17 cellular contexts compared by ENCODE assay signal in genomic region chr6:140044626-140045025, GRCh38.
DNase-seq lines count a peak whose midpoint lies in the region; TF ChIP-seq lines count a peak whose summit lies in the region.
"Had no signal": no experiment of that assay in that cellular context is flagged by ENCODE, and none has a peak within 500 bp of the region (broad histone marks: within the 10 kb centered on the region; RNA-seq: fewer than 3 reads in every experiment).

No MANE protein-coding gene starts in this region.

- H3K27ac Mint-ChIP-seq in CD14-positive monocyte (peak overlapping the region in 6 of 7 donors; percentile 70 to 86 (median 82)), osteocyte (ENCODE audit: unreplicated experiment) (peak overlapping the region; percentile 54)

- H3K4me1 ChIP-seq in PC-9 (replicated peaks; ENCODE audit: insufficient read depth) (peaks cover 28% of the 10 kb centered on the region), OCI-LY7 (ENCODE audit: insufficient read depth, low read length, poor library complexity, severe bottlenecking) (no peaks in the 10 kb centered on the region)
- H3K4me1 ChIP-seq: HAP-1 had no signal

- no peaks in the 10 kb centered on the region for H4K20me1 ChIP-seq in PC-9 (ENCODE audit: insufficient read depth)
- H4K20me1 ChIP-seq in OCI-LY7 (ENCODE audit: insufficient read depth, low read length), result no peaks in the 10 kb centered on the region

- H3K4me2 ChIP-seq in PC-9 (no peak overlapping the region), OCI-LY7 (ENCODE audit: low read length) (no peak overlapping the region)
- H3K4me2 ChIP-seq: KMS-11 had no signal

- H3K79me2 ChIP-seq in PC-9 (ENCODE audit: low read depth) (no peaks in the 10 kb centered on the region), OCI-LY7 (ENCODE audit: insufficient read depth, low read depth, low read length) (no peaks in the 10 kb centered on the region)

- BruUV-seq in PC-9 (replicated peaks; lab: Mats Ljungman, UMichigan) (no TSS peak), OCI-LY7 (replicated peaks; lab: Mats Ljungman, UMichigan) (no TSS peak)

- H3K4me3 Mint-ChIP-seq in CD14-positive monocyte (no peak overlapping the region), osteocyte (ENCODE audit: unreplicated experiment) (no peak overlapping the region)

- POLR2A ChIA-PET in PC-9 (lab: Charles Lee; ENCODE audit: unreplicated experiment), result no interaction called here
- POLR2A ChIA-PET in OCI-LY7 (lab: Charles Lee), result interaction anchor here (0.7 to 0.9 kb wide), 2 partner anchors 1092 to 1217 kb away, joined by 4 to 5 read pairs; no protein-coding TSS in a partner anchor

- no peak for DNase-seq in CD14-positive monocyte (ENCODE audit: low spot score)
- DNase-seq in PC-9, result no peak
- no peak for DNase-seq in epithelial cell of prostate (ENCODE audit: low read depth, low spot score)
- DNase-seq in osteocyte (ENCODE audit: extremely low spot score, unreplicated experiment), result no peak
- DNase-seq in NK-92 (lab: John Stamatoyannopoulos, UW; ENCODE audit: unreplicated experiment), result no peak
- DNase-seq in OCI-LY7 (ENCODE audit: low spot score), result no peak
- DNase-seq in coronary artery (ENCODE audit: low spot score), result no peak
- DNase-seq: COR-L47, DMS 273 treated with DMSO at 0.1 percent for 48 hours, DND-41, NCI-H1417, NCI-H187, NCI-H2227 treated with DMSO at 0.1 percent for 48 hours, NCI-H524, SHP77 treated with DMSO at 0.1 percent for 48 hours had no signal

- peaks cover 0 to 5% (median 0%) of the 10 kb centered on the region in 7 donors for H3K9me3 Mint-ChIP-seq in CD14-positive monocyte
- H3K9me3 Mint-ChIP-seq in osteocyte (ENCODE audit: unreplicated experiment), result peaks cover 10% of the 10 kb centered on the region

- H3K27me3 Mint-ChIP-seq in CD14-positive monocyte (ENCODE audit: low read depth in 3 of 3), result no peaks in the 10 kb centered on the region
- no peaks in the 10 kb centered on the region for H3K27me3 Mint-ChIP-seq in osteocyte (ENCODE audit: unreplicated experiment)

- H3K4me3 ChIP-seq in PC-9 (no peak overlapping the region), OCI-LY7 (ENCODE audit: low read depth, low read length, poor library complexity, severe bottlenecking) (no peak overlapping the region), coronary artery (no peak overlapping the region)
- H3K4me3 ChIP-seq: HAP-1 had no signal

- peaks cover 20% of the 10 kb centered on the region for H3F3A ChIP-seq in PC-9 (ENCODE audit: insufficient read depth, low read depth)

- peaks cover 47% of the 10 kb centered on the region for H3K4me1 Mint-ChIP-seq in CD14-positive monocyte
- peaks cover 46% of the 10 kb centered on the region for H3K4me1 Mint-ChIP-seq in osteocyte (ENCODE audit: unreplicated experiment)

- intact Hi-C loops in CD14-positive monocyte (cut with micrococcal nuclease) (loop anchor here (5.0 to 10.0 kb wide), 4 partner anchors 120 to 710 kb away; no protein-coding TSS in a partner anchor), PC-9 (cut with micrococcal nuclease; ENCODE audit: unreplicated experiment) (no loop called here), OCI-LY7 (cut with micrococcal nuclease; ENCODE audit: unreplicated experiment) (no loop called here)

- H3K9me3 ChIP-seq in PC-9 (ENCODE audit: insufficient read depth, low read depth) (no peaks in the 10 kb centered on the region; the same call in 1 of the 2 replicates), OCI-LY7 (ENCODE audit: low read length) (no peaks in the 10 kb centered on the region)
- H3K9me3 ChIP-seq: HAP-1 had no signal

- no peaks in the 10 kb centered on the region; the same call in 1 of the 2 replicates for H3K9me2 ChIP-seq in PC-9 (ENCODE audit: insufficient read depth)
- no peaks in the 10 kb centered on the region for H3K9me2 ChIP-seq in OCI-LY7 (ENCODE audit: insufficient read depth, low read length)

- H3K36me3 ChIP-seq in PC-9 (ENCODE audit: low read depth), result no peaks in the 10 kb centered on the region
- no peaks in the 10 kb centered on the region for H3K36me3 ChIP-seq in OCI-LY7 (ENCODE audit: insufficient read depth, low read length)
- H3K36me3 ChIP-seq: HAP-1 had no signal

- H2AFZ ChIP-seq in PC-9 (no peak overlapping the region), OCI-LY7 (ENCODE audit: low read length) (no peak overlapping the region)

- H3K36me3 Mint-ChIP-seq in CD14-positive monocyte, result no peaks in the 10 kb centered on the region
- H3K36me3 Mint-ChIP-seq in osteocyte (ENCODE audit: unreplicated experiment), result peaks cover 4% of the 10 kb centered on the region

- CTCF ChIA-PET in PC-9 (lab: Charles Lee), result no interaction called here
- CTCF ChIA-PET in OCI-LY7 (lab: Charles Lee; ENCODE audit: unreplicated experiment), result no interaction called here

- TF ChIP-seq CTCF in CD14-positive monocyte (IDR thresholded peaks at IDR 0.05) (no peak), PC-9 (conservative IDR thresholded peaks at IDR 0.05) (no peak), osteocyte (IDR thresholded peaks at IDR 0.05) (no peak), OCI-LY7 (conservative IDR thresholded peaks at IDR 0.05; ENCODE audit: low read length) (no peak), coronary artery (IDR thresholded peaks at IDR 0.05) (no peak)

- no peaks in the 10 kb centered on the region for H3K27me3 ChIP-seq in PC-9 (ENCODE audit: insufficient read depth, low read depth)

- H3K27ac ChIP-seq in PC-9, result peak overlapping the region; percentile 18; the same call in 1 of the 2 replicates
- H3K27ac ChIP-seq in epithelial cell of prostate, result peak overlapping the region; percentile 48
- H3K27ac ChIP-seq in OCI-LY7 (ENCODE audit: low read depth, low read length, poor library complexity, severe bottlenecking), result no peak overlapping the region
- H3K27ac ChIP-seq in coronary artery, result no peak overlapping the region
- H3K27ac ChIP-seq: KMS-11 had no signal

Comparison
In these comparisons a context has a peak if more than half of its experiments do, and no peak if none do; other contexts are left out.
1. H3K27ac ChIP-seq: peak in PC-9 (single experiment) and epithelial cell of prostate (single experiment); none in OCI-LY7 (single experiment) and coronary artery (0 of 2).
2. intact Hi-C loops: an anchor here in CD14-positive monocyte (5.0 to 10.0 kb wide); none called in PC-9 and OCI-LY7.